ENCODE assay signal across 23 cellular contexts in genomic region chr18:34820360-34820759, GRCh38.
A peak's percentile ranks its signal among the peaks of the same experiment; 100 is the strongest.
DNase-seq lines count a peak whose midpoint lies in the region; TF ChIP-seq lines count a peak whose summit lies in the region.
"Had no signal": no experiment of that assay in that cellular context is flagged by ENCODE, and none has a peak within 500 bp of the region (broad histone marks: within the 10 kb centered on the region; RNA-seq: fewer than 3 reads in every experiment).

No MANE protein-coding gene starts in this region.

- peaks cover 47% of the 10 kb centered on the region for H3K4me1 ChIP-seq in adipocyte (ENCODE audit: control insufficient read depth, insufficient read depth, low read length)
- H3K4me1 ChIP-seq: A549, SJSA1 had no signal

- intact Hi-C loops in dorsolateral prefrontal cortex (cut with DNase I), result no loop called here

- H3K36me3 ChIP-seq in adipocyte (ENCODE audit: control insufficient read depth, insufficient read depth, low read length, severe bottlenecking), result peaks cover 14% of the 10 kb centered on the region
- H3K36me3 ChIP-seq: SJSA1 had no signal

- no peak for TF ChIP-seq CTCF in dorsolateral prefrontal cortex (IDR thresholded peaks at IDR 0.05 in 54 of 56, conservative IDR thresholded peaks at IDR 0.05 in 2 of 56; ENCODE audit: low read depth in 1 of 56, partially characterized antibody in 56 of 56)

- no peak for DNase-seq in adipocyte (ENCODE audit: low read depth)
- no peak for DNase-seq in dorsolateral prefrontal cortex
- DNase-seq in midbrain (lab: John Stamatoyannopoulos, UW), result peak; percentile 21
- DNase-seq in substantia nigra (lab: John Stamatoyannopoulos, UW), result no peak
- DNase-seq in NCI-H82 (lab: John Stamatoyannopoulos, UW), result no peak
- DNase-seq in effector CD4-positive, alpha-beta T cell, result no peak
- no peak for DNase-seq in T-helper 1 cell
- DNase-seq: AML-193; CD4-positive, alpha-beta T cell; COR-L47; GOT3; Kasumi-1; NCI-H1092 treated with DMSO at 0.1 percent for 48 hours; NCI-H1436 treated with DMSO at 0.1 percent for 48 hours; NCI-H187 treated with DMSO at 0.1 percent for 48 hours; NCI-H2107; NCI-H526 treated with DMSO at 0.1 percent for 48 hours; Right ventricle myocardium superior; RPMI8226 had no signal

- no peaks in the 10 kb centered on the region for H3K9me3 ChIP-seq in adipocyte (ENCODE audit: control insufficient read depth, low read length)
- H3K9me3 ChIP-seq: A549; BLaER1 treated with 17β-estradiol and CSF1 and Interleukin-3, amounts not matched to agents 10 nM and 100 nM; SJSA1 had no signal

- H3K27ac ChIP-seq in dorsolateral prefrontal cortex (peak overlapping the region in 48 of 59 donors; percentile 4 to 90 (median 68)), substantia nigra (ENCODE audit: low read depth, low read length, poor library complexity, severe bottlenecking) (peak overlapping the region; percentile 9)
- H3K27ac ChIP-seq: A549; BLaER1 treated with 17β-estradiol and CSF1 and Interleukin-3, amounts not matched to agents 10 nM and 100 nM; SJSA1 had no signal

- H3K9ac ChIP-seq in adipocyte (ENCODE audit: low read length), result peak overlapping the region; percentile 41
- H3K9ac ChIP-seq: BLaER1 treated with 17β-estradiol and CSF1 and Interleukin-3, amounts not matched to agents 10 nM and 100 nM had no signal

- H3K27me3 ChIP-seq in adipocyte (replicated peaks; ENCODE audit: control insufficient read depth, insufficient read depth, low read length) (no peaks in the 10 kb centered on the region), dorsolateral prefrontal cortex (no peaks in the 10 kb centered on the region)
- H3K27me3 ChIP-seq: BLaER1 treated with 17β-estradiol and CSF1 and Interleukin-3, amounts not matched to agents 10 nM and 100 nM; SJSA1 had no signal

- H3K4me3 ChIP-seq in adipocyte (ENCODE audit: low read length) (no peak overlapping the region), dorsolateral prefrontal cortex (peak overlapping the region in 37 of 59 donors; percentile 0 to 54 (median 27))
- H3K4me3 ChIP-seq: A549; BLaER1 treated with 17β-estradiol and CSF1 and Interleukin-3, amounts not matched to agents 10 nM and 100 nM; K562; SJSA1 had no signal
